In genomic region chr2:218074031-218074430, GRCh38 we compare ENCODE assay signal across 8 cellular contexts. TPM values are rescaled to one million over a fixed set of nuclear protein-coding genes. Genes with fewer than 3 reads are reported as not detected.
DNase-seq lines count a peak whose midpoint lies in the region; ATAC-seq, FAIRE-seq and TF ChIP-seq lines count a peak whose summit lies in the region.

No MANE protein-coding gene starts in this region.

- H3K27me3 ChIP-seq in Peyer's patch: no peaks in the 10 kb centered on the region

- no peak for TF ChIP-seq POLR2A in Peyer's patch (IDR thresholded peaks at IDR 0.05)

- H3K4me1 ChIP-seq in Peyer's patch: no peaks in the 10 kb centered on the region

- no peak for ATAC-seq in GM21786 (IDR thresholded peaks at IDR 0.05; ENCODE audit: unreplicated experiment)

- no peak for FAIRE-seq in GM19239 (lab: Jason Lieb, UNC)

- H3K4me3 ChIP-seq in Peyer's patch: no peak overlapping the region
- H3K4me3 ChIP-seq in fibroblast of mammary gland (ENCODE audit: control insufficient read depth, low read depth, low read length): no peak overlapping the region

- peak in 4 of 6 experiments; percentile 12 to 38 (median 22) for TF ChIP-seq CTCF in Peyer's patch (IDR thresholded peaks at IDR 0.05)
- TF ChIP-seq CTCF in fibroblast of mammary gland (conservative IDR thresholded peaks at IDR 0.05; ENCODE audit: control insufficient read depth, insufficient read depth, low read depth, low read length): peak; percentile 41

- H3K9me3 ChIP-seq in Peyer's patch: no peaks in the 10 kb centered on the region

- no peaks in the 10 kb centered on the region for H3K36me3 ChIP-seq in Peyer's patch

- H3K27ac ChIP-seq in Peyer's patch: no peak overlapping the region

- DNase-seq in AML-193 (lab: John Stamatoyannopoulos, UW) (peak; percentile 23 to 44), GM19239 (ENCODE audit: insufficient read length, low spot score) (peak; percentile 28), Peyer's patch (no peak), fibroblast of mammary gland (ENCODE audit: low read depth) (no peak), inferior parietal cortex (ENCODE audit: extremely low spot score) (no peak), SK-N-DZ (ENCODE audit: low spot score) (no peak)
- peak; percentile 14 for DNase-seq in stimulated activated CD4-positive, alpha-beta T cell treated with anti-CD3 and anti-CD28 coated beads, Interleukin-1b, Interleukin-23, amount 100 ng/mL, for 48 hours

RNA-seq across cellular contexts. Expression of gene RUFY4, which starts 5.0 kb away (rescaled TPM):
- 1 to 10 TPM in 1 of 4 donors, under 1 TPM in 1, not detected in 2; 0.27 to 5.0 TPM for total RNA-seq in Peyer's patch
- 0.39 TPM in 1 of 2 replicates, not detected in the other for polyA plus RNA-seq in SK-N-DZ (2014; cell fraction: cytosol; rRNA removed)
- polyA plus RNA-seq in SK-N-DZ (2014; cell fraction: nucleus; rRNA removed): 1.1 and 2.0 TPM in 2 replicates

RNA-seq across cellular contexts. Expression of gene CXCR2, which starts 51.8 kb away (rescaled TPM):
- not detected for total RNA-seq in Peyer's patch
- not detected in 2 replicates for polyA plus RNA-seq in SK-N-DZ (2014; cell fraction: cytosol; rRNA removed)
- polyA plus RNA-seq in SK-N-DZ (2014; cell fraction: nucleus; rRNA removed): not detected in 2 replicates

Comparison
In these comparisons a context has a peak if more than half of its experiments do, and no peak if none do; other contexts are left out.
1. DNase-seq: peak in AML-193 (2 of 2), GM19239 (single experiment) and stimulated activated CD4-positive, alpha-beta T cell treated with anti-CD3 and anti-CD28 coated beads, Interleukin-1b, Interleukin-23, amount 100 ng/mL, for 48 hours (single experiment); none in Peyer's patch (0 of 3), fibroblast of mammary gland (single experiment), inferior parietal cortex (single experiment) and SK-N-DZ (single experiment).